ENCODE assay signal across 1 cellular context in the genomic region with DNA sequence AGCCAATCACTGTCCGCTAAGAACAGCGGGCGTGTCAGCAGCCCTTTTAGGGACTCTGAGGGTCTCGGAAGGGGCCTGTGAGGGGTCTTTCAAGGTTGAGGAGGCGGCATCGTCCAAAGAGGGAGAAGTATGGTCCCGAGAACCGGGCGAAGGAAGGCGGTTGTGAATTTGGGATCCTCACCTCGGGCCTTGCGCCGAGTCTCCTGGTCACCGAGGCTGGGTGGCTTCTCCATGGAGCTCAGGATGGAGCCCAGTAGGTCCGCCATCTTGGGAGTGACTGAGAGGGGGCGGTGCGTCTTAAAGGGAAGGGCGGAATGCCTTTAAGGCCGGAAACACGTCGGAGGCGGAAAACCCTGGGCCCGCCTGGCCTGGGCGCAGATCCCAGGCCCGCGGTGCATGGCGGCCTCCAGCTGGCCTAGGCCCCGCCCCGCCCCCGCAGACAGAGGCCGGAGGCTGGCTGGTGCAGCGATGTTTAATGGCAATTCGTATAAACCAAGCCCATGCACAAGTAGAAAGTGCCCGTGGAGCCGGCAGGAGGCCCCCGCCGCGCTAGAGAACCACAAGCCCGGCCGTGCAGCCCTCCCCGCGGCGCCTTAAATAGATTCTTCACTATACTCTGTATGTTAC.
TF ChIP-seq lines count a peak whose summit lies in the region.

Gene SPAG7, minus strand, starts transcription at position 279 of the 627 bp plus-strand sequence. Its CDS starts 13 bp downstream, at position 266.

TF ChIP-seq in K562, 482 proteins besides CTCF, POLR2A, EP300 and RAD21 (continued from another document and continues in another):
- TF ChIP-seq BRD9 (IDR thresholded peaks at IDR 0.05; ENCODE audit: low read depth, partially characterized antibody) = no peak
- no peak for TF ChIP-seq ZNF347 (CRISPR knock-in tag; IDR thresholded peaks at IDR 0.05; ENCODE audit: low read depth)
- no peak for TF ChIP-seq ATF2 (CRISPR knock-in tag; IDR thresholded peaks at IDR 0.05)
- no peak; the same call in 1 of the 2 replicates for TF ChIP-seq ZNF584 (CRISPR knock-in tag; IDR thresholded peaks at IDR 0.05; ENCODE audit: low read depth)
- no peak for TF ChIP-seq NUFIP1 (IDR thresholded peaks at IDR 0.05; ENCODE audit: partially characterized antibody)
- TF ChIP-seq, protein P1, sequence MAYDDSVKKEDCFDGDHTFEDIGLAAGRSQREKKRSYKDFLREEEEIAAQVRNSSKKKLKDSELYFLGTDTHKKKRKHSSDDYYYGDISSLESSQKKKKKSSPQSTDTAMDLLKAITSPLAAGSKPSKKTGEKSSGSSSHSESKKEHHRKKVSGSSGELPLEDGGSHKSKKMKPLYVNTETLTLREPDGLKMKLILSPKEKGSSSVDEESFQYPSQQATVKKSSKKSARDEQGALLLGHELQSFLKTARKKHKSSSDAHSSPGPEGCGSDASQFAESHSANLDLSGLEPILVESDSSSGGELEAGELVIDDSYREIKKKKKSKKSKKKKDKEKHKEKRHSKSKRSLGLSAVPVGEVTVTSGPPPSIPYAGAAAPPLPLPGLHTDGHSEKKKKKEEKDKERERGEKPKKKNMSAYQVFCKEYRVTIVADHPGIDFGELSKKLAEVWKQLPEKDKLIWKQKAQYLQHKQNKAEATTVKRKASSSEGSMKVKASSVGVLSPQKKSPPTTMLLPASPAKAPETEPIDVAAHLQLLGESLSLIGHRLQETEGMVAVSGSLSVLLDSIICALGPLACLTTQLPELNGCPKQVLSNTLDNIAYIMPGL (CRISPR knock-in tag; IDR thresholded peaks at IDR 0.05) = no peak
- TF ChIP-seq ZBTB8A (IDR thresholded peaks at IDR 0.05; ENCODE audit: partially characterized antibody) = no peak
- no peak for TF ChIP-seq TSHZ1 (CRISPR knock-in tag; IDR thresholded peaks at IDR 0.05)
- TF ChIP-seq ZNF280B (CRISPR knock-in tag; IDR thresholded peaks at IDR 0.05) = no peak
- TF ChIP-seq THRA (IDR thresholded peaks at IDR 0.05) = no peak
- TF ChIP-seq ZNF696 (CRISPR knock-in tag; conservative IDR thresholded peaks at IDR 0.05) = no peak
- TF ChIP-seq FIP1L1 (IDR thresholded peaks at IDR 0.05; ENCODE audit: low read depth, low read length, poor library complexity, severe bottlenecking) = no peak
- TF ChIP-seq PHF8 (IDR thresholded peaks at IDR 0.05; ENCODE audit: borderline replicate concordance, low read length) = peak; percentile 58
- no peak for TF ChIP-seq ZNF445 (CRISPR knock-in tag; IDR thresholded peaks at IDR 0.05; ENCODE audit: low read depth)
- TF ChIP-seq DPF2 (IDR thresholded peaks at IDR 0.05) = no peak
- TF ChIP-seq PHF20 (IDR thresholded peaks at IDR 0.05; ENCODE audit: partially characterized antibody) = peak; percentile 72
- TF ChIP-seq, protein P2, sequence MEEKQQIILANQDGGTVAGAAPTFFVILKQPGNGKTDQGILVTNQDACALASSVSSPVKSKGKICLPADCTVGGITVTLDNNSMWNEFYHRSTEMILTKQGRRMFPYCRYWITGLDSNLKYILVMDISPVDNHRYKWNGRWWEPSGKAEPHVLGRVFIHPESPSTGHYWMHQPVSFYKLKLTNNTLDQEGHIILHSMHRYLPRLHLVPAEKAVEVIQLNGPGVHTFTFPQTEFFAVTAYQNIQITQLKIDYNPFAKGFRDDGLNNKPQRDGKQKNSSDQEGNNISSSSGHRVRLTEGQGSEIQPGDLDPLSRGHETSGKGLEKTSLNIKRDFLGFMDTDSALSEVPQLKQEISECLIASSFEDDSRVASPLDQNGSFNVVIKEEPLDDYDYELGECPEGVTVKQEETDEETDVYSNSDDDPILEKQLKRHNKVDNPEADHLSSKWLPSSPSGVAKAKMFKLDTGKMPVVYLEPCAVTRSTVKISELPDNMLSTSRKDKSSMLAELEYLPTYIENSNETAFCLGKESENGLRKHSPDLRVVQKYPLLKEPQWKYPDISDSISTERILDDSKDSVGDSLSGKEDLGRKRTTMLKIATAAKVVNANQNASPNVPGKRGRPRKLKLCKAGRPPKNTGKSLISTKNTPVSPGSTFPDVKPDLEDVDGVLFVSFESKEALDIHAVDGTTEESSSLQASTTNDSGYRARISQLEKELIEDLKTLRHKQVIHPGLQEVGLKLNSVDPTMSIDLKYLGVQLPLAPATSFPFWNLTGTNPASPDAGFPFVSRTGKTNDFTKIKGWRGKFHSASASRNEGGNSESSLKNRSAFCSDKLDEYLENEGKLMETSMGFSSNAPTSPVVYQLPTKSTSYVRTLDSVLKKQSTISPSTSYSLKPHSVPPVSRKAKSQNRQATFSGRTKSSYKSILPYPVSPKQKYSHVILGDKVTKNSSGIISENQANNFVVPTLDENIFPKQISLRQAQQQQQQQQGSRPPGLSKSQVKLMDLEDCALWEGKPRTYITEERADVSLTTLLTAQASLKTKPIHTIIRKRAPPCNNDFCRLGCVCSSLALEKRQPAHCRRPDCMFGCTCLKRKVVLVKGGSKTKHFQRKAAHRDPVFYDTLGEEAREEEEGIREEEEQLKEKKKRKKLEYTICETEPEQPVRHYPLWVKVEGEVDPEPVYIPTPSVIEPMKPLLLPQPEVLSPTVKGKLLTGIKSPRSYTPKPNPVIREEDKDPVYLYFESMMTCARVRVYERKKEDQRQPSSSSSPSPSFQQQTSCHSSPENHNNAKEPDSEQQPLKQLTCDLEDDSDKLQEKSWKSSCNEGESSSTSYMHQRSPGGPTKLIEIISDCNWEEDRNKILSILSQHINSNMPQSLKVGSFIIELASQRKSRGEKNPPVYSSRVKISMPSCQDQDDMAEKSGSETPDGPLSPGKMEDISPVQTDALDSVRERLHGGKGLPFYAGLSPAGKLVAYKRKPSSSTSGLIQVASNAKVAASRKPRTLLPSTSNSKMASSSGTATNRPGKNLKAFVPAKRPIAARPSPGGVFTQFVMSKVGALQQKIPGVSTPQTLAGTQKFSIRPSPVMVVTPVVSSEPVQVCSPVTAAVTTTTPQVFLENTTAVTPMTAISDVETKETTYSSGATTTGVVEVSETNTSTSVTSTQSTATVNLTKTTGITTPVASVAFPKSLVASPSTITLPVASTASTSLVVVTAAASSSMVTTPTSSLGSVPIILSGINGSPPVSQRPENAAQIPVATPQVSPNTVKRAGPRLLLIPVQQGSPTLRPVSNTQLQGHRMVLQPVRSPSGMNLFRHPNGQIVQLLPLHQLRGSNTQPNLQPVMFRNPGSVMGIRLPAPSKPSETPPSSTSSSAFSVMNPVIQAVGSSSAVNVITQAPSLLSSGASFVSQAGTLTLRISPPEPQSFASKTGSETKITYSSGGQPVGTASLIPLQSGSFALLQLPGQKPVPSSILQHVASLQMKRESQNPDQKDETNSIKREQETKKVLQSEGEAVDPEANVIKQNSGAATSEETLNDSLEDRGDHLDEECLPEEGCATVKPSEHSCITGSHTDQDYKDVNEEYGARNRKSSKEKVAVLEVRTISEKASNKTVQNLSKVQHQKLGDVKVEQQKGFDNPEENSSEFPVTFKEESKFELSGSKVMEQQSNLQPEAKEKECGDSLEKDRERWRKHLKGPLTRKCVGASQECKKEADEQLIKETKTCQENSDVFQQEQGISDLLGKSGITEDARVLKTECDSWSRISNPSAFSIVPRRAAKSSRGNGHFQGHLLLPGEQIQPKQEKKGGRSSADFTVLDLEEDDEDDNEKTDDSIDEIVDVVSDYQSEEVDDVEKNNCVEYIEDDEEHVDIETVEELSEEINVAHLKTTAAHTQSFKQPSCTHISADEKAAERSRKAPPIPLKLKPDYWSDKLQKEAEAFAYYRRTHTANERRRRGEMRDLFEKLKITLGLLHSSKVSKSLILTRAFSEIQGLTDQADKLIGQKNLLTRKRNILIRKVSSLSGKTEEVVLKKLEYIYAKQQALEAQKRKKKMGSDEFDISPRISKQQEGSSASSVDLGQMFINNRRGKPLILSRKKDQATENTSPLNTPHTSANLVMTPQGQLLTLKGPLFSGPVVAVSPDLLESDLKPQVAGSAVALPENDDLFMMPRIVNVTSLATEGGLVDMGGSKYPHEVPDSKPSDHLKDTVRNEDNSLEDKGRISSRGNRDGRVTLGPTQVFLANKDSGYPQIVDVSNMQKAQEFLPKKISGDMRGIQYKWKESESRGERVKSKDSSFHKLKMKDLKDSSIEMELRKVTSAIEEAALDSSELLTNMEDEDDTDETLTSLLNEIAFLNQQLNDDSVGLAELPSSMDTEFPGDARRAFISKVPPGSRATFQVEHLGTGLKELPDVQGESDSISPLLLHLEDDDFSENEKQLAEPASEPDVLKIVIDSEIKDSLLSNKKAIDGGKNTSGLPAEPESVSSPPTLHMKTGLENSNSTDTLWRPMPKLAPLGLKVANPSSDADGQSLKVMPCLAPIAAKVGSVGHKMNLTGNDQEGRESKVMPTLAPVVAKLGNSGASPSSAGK (IDR thresholded peaks at IDR 0.05) = no peak
- peak; percentile 96 for TF ChIP-seq ZBTB7A (IDR thresholded peaks at IDR 0.05; ENCODE audit: borderline replicate concordance, control insufficient read depth, low read depth, low read length)
- TF ChIP-seq PTRF (tag; IDR thresholded peaks at IDR 0.05) = no peak
- TF ChIP-seq, protein P3, sequence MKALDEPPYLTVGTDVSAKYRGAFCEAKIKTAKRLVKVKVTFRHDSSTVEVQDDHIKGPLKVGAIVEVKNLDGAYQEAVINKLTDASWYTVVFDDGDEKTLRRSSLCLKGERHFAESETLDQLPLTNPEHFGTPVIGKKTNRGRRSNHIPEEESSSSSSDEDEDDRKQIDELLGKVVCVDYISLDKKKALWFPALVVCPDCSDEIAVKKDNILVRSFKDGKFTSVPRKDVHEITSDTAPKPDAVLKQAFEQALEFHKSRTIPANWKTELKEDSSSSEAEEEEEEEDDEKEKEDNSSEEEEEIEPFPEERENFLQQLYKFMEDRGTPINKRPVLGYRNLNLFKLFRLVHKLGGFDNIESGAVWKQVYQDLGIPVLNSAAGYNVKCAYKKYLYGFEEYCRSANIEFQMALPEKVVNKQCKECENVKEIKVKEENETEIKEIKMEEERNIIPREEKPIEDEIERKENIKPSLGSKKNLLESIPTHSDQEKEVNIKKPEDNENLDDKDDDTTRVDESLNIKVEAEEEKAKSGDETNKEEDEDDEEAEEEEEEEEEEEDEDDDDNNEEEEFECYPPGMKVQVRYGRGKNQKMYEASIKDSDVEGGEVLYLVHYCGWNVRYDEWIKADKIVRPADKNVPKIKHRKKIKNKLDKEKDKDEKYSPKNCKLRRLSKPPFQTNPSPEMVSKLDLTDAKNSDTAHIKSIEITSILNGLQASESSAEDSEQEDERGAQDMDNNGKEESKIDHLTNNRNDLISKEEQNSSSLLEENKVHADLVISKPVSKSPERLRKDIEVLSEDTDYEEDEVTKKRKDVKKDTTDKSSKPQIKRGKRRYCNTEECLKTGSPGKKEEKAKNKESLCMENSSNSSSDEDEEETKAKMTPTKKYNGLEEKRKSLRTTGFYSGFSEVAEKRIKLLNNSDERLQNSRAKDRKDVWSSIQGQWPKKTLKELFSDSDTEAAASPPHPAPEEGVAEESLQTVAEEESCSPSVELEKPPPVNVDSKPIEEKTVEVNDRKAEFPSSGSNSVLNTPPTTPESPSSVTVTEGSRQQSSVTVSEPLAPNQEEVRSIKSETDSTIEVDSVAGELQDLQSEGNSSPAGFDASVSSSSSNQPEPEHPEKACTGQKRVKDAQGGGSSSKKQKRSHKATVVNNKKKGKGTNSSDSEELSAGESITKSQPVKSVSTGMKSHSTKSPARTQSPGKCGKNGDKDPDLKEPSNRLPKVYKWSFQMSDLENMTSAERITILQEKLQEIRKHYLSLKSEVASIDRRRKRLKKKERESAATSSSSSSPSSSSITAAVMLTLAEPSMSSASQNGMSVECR (CRISPR knock-in tag; IDR thresholded peaks at IDR 0.05) = no peak; the same call in 1 of the 2 replicates
